23 cellular contexts compared by ENCODE assay signal in genomic region chr10:28090506-28090905, GRCh38.
"Had no signal": no experiment of that assay in that cellular context is flagged by ENCODE, and none has a peak within 500 bp of the region (broad histone marks: within the 10 kb centered on the region; RNA-seq: fewer than 3 reads in every experiment).

No MANE protein-coding gene starts in this region.

- H3K4me3 ChIP-seq: coronary artery, gastrocnemius medialis, lower lobe of right lung, ovary, right lobe of liver, suprapubic skin, transverse colon, upper lobe of right lung, vagina had no signal

- H3K27me3 Mint-ChIP-seq: effector memory CD8-positive, alpha-beta T cell; naive thymus-derived CD8-positive, alpha-beta T cell; stimulated activated naive CD8-positive, alpha-beta T cell treated with anti-CD3 and anti-CD28 coated beads, Interleukin-15, amount 100 ng/mL, for 72 hours had no signal

- H3K9me3 ChIP-seq: gastrocnemius medialis, lower lobe of right lung, ovary, right lobe of liver, suprapubic skin, transverse colon, upper lobe of right lung, vagina had no signal

- H3K4me1 Mint-ChIP-seq: naive thymus-derived CD8-positive, alpha-beta T cell; nephron progenitor cell had no signal

- H3K36me3 ChIP-seq: gastrocnemius medialis, ovary, right lobe of liver, transverse colon, upper lobe of right lung, vagina had no signal

- H3K4me3 Mint-ChIP-seq: effector memory CD8-positive, alpha-beta T cell; naive thymus-derived CD8-positive, alpha-beta T cell; nephron progenitor cell; stimulated activated naive CD8-positive, alpha-beta T cell treated with anti-CD3 and anti-CD28 coated beads, Interleukin-15, amount 100 ng/mL, for 72 hours had no signal

- H3K4me1 ChIP-seq: gastrocnemius medialis, lower lobe of right lung, right lobe of liver, suprapubic skin, transverse colon, upper lobe of right lung, vagina had no signal

- DNase-seq: effector memory CD8-positive, alpha-beta T cell; gastrocnemius medialis; head of caudate nucleus; left ventricle myocardium superior; lower lobe of right lung; naive thymus-derived CD8-positive, alpha-beta T cell; nephron progenitor cell; nucleus accumbens; ovary; posterior cingulate gyrus; right lobe of liver; small intestine; stimulated activated CD4-positive, alpha-beta T cell treated with anti-CD3 and anti-CD28 coated beads, Interleukin-12 subunit alpha, Interleukin-12 subunit beta, amount 100 ng/mL, for 4 hours; stimulated activated CD4-positive, alpha-beta T cell treated with anti-CD3 and anti-CD28 coated beads, Interleukin-1b, Interleukin-23, amount 100 ng/mL, for 48 hours; stimulated activated CD4-positive, alpha-beta T cell treated with anti-CD3 and anti-CD28 coated beads, Interleukin-4, amount 100 ng/mL, for 1 hour; stimulated activated CD8-positive, alpha-beta memory T cell treated with anti-CD3 and anti-CD28 coated beads, Interleukin-4, amount 100 ng/mL, for 48 hours; stimulated activated naive CD4-positive, alpha-beta T cell; stimulated activated naive CD8-positive, alpha-beta T cell treated with anti-CD3 and anti-CD28 coated beads, Interleukin-15, amount 100 ng/mL, for 72 hours; transverse colon; upper lobe of right lung had no signal

- H3K27ac Mint-ChIP-seq: effector memory CD8-positive, alpha-beta T cell; naive thymus-derived CD8-positive, alpha-beta T cell; nephron progenitor cell; stimulated activated naive CD8-positive, alpha-beta T cell treated with anti-CD3 and anti-CD28 coated beads, Interleukin-15, amount 100 ng/mL, for 72 hours had no signal

- H3K9me3 Mint-ChIP-seq: effector memory CD8-positive, alpha-beta T cell had no signal

- ATAC-seq: effector memory CD8-positive, alpha-beta T cell; gastrocnemius medialis; left ventricle myocardium superior; lower lobe of right lung; naive thymus-derived CD8-positive, alpha-beta T cell; right lobe of liver; stimulated activated naive CD8-positive, alpha-beta T cell treated with anti-CD3 and anti-CD28 coated beads, Interleukin-15, amount 100 ng/mL, for 72 hours; upper lobe of right lung had no signal

- H3K27ac ChIP-seq: coronary artery, gastrocnemius medialis, lower lobe of right lung, ovary, right lobe of liver, suprapubic skin, transverse colon, upper lobe of right lung, vagina had no signal

- H3K27me3 ChIP-seq: gastrocnemius medialis, ovary, right lobe of liver, suprapubic skin, transverse colon, upper lobe of right lung, vagina had no signal
